ENCODE assay signal across 18 cellular contexts in genomic region chrX:40483502-40483901, GRCh38.
DNase-seq lines count a peak whose midpoint lies in the region; FAIRE-seq and TF ChIP-seq lines count a peak whose summit lies in the region.
"Had no signal": no experiment of that assay in that cellular context is flagged by ENCODE, and none has a peak within 500 bp of the region (broad histone marks: within the 10 kb centered on the region; RNA-seq: fewer than 3 reads in every experiment).

No MANE protein-coding gene starts in this region.

- no peak for TF ChIP-seq RAD21 in H1 (IDR thresholded peaks at IDR 0.05 in 1 of 2, conservative IDR thresholded peaks at IDR 0.05 in 1 of 2; ENCODE audit: low read depth in 2 of 2, low read length in 2 of 2)

- H4K20me1 ChIP-seq in Loucy (ENCODE audit: insufficient read depth, low read length, poor library complexity, severe bottlenecking) (no peaks in the 10 kb centered on the region), H1 (replicated peaks in 1 of 2; ENCODE audit: control insufficient read depth in 1 of 2, insufficient read depth in 2 of 2, low read length in 2 of 2) (no peaks in the 10 kb centered on the region)

- TF ChIP-seq EP300 in H1 (IDR thresholded peaks at IDR 0.05; ENCODE audit: borderline replicate concordance in 1 of 2, low read depth in 2 of 2, low read length in 2 of 2), result no peak

- intact Hi-C loops in CD14-positive monocyte (cut with micrococcal nuclease), result no loop called here

- peaks cover 28% of the 10 kb centered on the region for H3K4me1 Mint-ChIP-seq in activated CD4-positive, alpha-beta T cell treated with anti-CD3 and anti-CD28 coated beads, Interleukin-2, amount 10 ng/mL, durations not matched to agents 7 days and 5 days
- H3K4me1 Mint-ChIP-seq in CD14-positive monocyte, result no peaks in the 10 kb centered on the region
- H3K4me1 Mint-ChIP-seq: B cell had no signal

- no peak overlapping the region for H3K4me2 ChIP-seq in Loucy (ENCODE audit: low read depth, low read length, poor library complexity, severe bottlenecking)
- no peak overlapping the region for H3K4me2 ChIP-seq in H1 (ENCODE audit: insufficient read depth in 1 of 2, low read depth in 2 of 2, low read length in 2 of 2)

- CTCF ChIA-PET in activated CD4-positive, alpha-beta T cell treated with anti-CD3 and anti-CD28 coated beads, Interleukin-2, amount 10 ng/mL, durations not matched to agents 7 days and 5 days (lab: Charles Lee), result no interaction called here
- CTCF ChIA-PET in H1 (lab: Charles Lee; ENCODE audit: partially characterized antibody), result no interaction called here

- H4K5ac ChIP-seq in H1 (ENCODE audit: insufficient read length, low read depth, low read length), result no peak overlapping the region

- H2BK5ac ChIP-seq in H1 (ENCODE audit: low read depth, low read length), result no peak overlapping the region

- no peak overlapping the region for H3K56ac ChIP-seq in H1 (replicated peaks; ENCODE audit: insufficient read length, low read depth, low read length)

- no peak for TF ChIP-seq CTCF in GM12865 (IDR thresholded peaks at IDR 0.05; ENCODE audit: insufficient read depth, low read depth, low read length, missing control alignments)
- TF ChIP-seq CTCF in Loucy (conservative IDR thresholded peaks at IDR 0.05; ENCODE audit: low read length), result no peak
- TF ChIP-seq CTCF in H1 (IDR thresholded peaks at IDR 0.05; ENCODE audit: control extremely low read depth in 1 of 3, insufficient read depth in 1 of 3, low read depth in 1 of 3, low read length in 3 of 3), result no peak
- no peak for TF ChIP-seq CTCF in CD14-positive monocyte (IDR thresholded peaks at IDR 0.05)

- H3K27me3 ChIP-seq in Loucy (ENCODE audit: insufficient read depth, low read length, poor library complexity, severe bottlenecking) (no peaks in the 10 kb centered on the region), H1 (replicated peaks in 1 of 4; ENCODE audit: control insufficient read depth in 3 of 4, extremely low read depth in 1 of 4, insufficient read depth in 3 of 4, low read length in 3 of 4) (no peaks in the 10 kb centered on the region)

- H2AK5ac ChIP-seq in H1 (ENCODE audit: low read depth, low read length), result no peak overlapping the region

- H2BK20ac ChIP-seq in H1 (ENCODE audit: low read length), result no peak overlapping the region

- H3K4me3 ChIP-seq in GM12865 (ENCODE audit: low read depth, low read length) (no peak overlapping the region), Loucy (ENCODE audit: low read length, poor library complexity, severe bottlenecking) (no peak overlapping the region), H1 (ENCODE audit: extremely low read depth in 1 of 4, insufficient read depth in 2 of 4, low read depth in 3 of 4, low read length in 4 of 4) (no peak overlapping the region)
- H3K4me3 ChIP-seq: GM12878, GM23248 had no signal

- H2BK120ac ChIP-seq in H1 (replicated peaks; ENCODE audit: low read depth, low read length), result no peak overlapping the region

- no peak overlapping the region for H4K8ac ChIP-seq in H1 (ENCODE audit: extremely low read depth, insufficient read depth, low read length)

- H3K27ac ChIP-seq in H1 (ENCODE audit: low read depth, low read length), result no peak overlapping the region
- H3K27ac ChIP-seq: GM23248 had no signal

- no peak for TF ChIP-seq POLR2A in H1 (IDR thresholded peaks at IDR 0.05; ENCODE audit: control extremely low read depth in 1 of 2, low read depth in 2 of 2, low read length in 2 of 2)

- peak overlapping the region; percentile 69 for H3K27ac Mint-ChIP-seq in activated CD4-positive, alpha-beta T cell treated with anti-CD3 and anti-CD28 coated beads, Interleukin-2, amount 10 ng/mL, durations not matched to agents 7 days and 5 days
- H3K27ac Mint-ChIP-seq in CD14-positive monocyte, result no peak overlapping the region
- H3K27ac Mint-ChIP-seq: B cell; CD8-positive, alpha-beta T cell had no signal

- FAIRE-seq in H1 (lab: Jason Lieb, UNC), result no peak
- FAIRE-seq: D721Med, GM12878 had no signal

- no peaks in the 10 kb centered on the region; the same call in 1 of the 2 replicates for H3K23me2 ChIP-seq in H1 (ENCODE audit: low read depth, low read length)

- no peak overlapping the region; the same call in 1 of the 2 replicates for H3K18ac ChIP-seq in H1 (ENCODE audit: extremely low read depth, low read length)

- H3K9me3 ChIP-seq in Loucy (ENCODE audit: insufficient read depth, low read depth, low read length), result no peaks in the 10 kb centered on the region
- no peaks in the 10 kb centered on the region; a peak in 1 of 4 replicates for H3K9me3 ChIP-seq in H1 (ENCODE audit: insufficient read depth in 2 of 2, low read depth in 1 of 2, low read length in 1 of 2)

- H3K79me1 ChIP-seq in H1 (ENCODE audit: low read depth, low read length), result no peaks in the 10 kb centered on the region

- peaks cover 2% of the 10 kb centered on the region for H3K36me3 Mint-ChIP-seq in activated CD4-positive, alpha-beta T cell treated with anti-CD3 and anti-CD28 coated beads, Interleukin-2, amount 10 ng/mL, durations not matched to agents 7 days and 5 days (ENCODE audit: low read depth)
- no peaks in the 10 kb centered on the region for H3K36me3 Mint-ChIP-seq in CD14-positive monocyte
- H3K36me3 Mint-ChIP-seq: CD8-positive, alpha-beta T cell had no signal

- no peak overlapping the region for H4K91ac ChIP-seq in H1 (replicated peaks; ENCODE audit: insufficient read length, low read length)

- H3K9me2 ChIP-seq in Loucy (replicated peaks; ENCODE audit: low read depth, low read length), result no peaks in the 10 kb centered on the region

- H3K27me3 Mint-ChIP-seq in activated CD4-positive, alpha-beta T cell treated with anti-CD3 and anti-CD28 coated beads, Interleukin-2, amount 10 ng/mL, durations not matched to agents 7 days and 5 days, result no peaks in the 10 kb centered on the region
- peaks cover 0 to 8% (median 3%) of the 10 kb centered on the region in 3 donors for H3K27me3 Mint-ChIP-seq in CD14-positive monocyte (ENCODE audit: low read depth in 3 of 3)
- H3K27me3 Mint-ChIP-seq: B cell had no signal

- H3K4ac ChIP-seq in H1 (replicated peaks; ENCODE audit: insufficient read length, low read depth, low read length), result no peak overlapping the region

- POLR2A ChIA-PET in activated CD4-positive, alpha-beta T cell treated with anti-CD3 and anti-CD28 coated beads, Interleukin-2, amount 10 ng/mL, durations not matched to agents 7 days and 5 days (lab: Charles Lee), result no interaction called here
- POLR2A ChIA-PET in H1 (lab: Charles Lee; ENCODE audit: partially characterized antibody), result no interaction called here

- no peak overlapping the region for H3K4me3 Mint-ChIP-seq in activated CD4-positive, alpha-beta T cell treated with anti-CD3 and anti-CD28 coated beads, Interleukin-2, amount 10 ng/mL, durations not matched to agents 7 days and 5 days
- no peak overlapping the region for H3K4me3 Mint-ChIP-seq in CD14-positive monocyte
- H3K4me3 Mint-ChIP-seq: B cell; CD8-positive, alpha-beta T cell had no signal

- 0 out of 2 replicates have a peak overlapping the region, but pooled peaks have one; percentile 39 for H2BK12ac ChIP-seq in H1 (ENCODE audit: low read depth, low read length)

- H3K9ac ChIP-seq in Loucy (ENCODE audit: low read depth, low read length, poor library complexity, severe bottlenecking) (no peak overlapping the region), H1 (replicated peaks in 1 of 4; ENCODE audit: extremely low read depth in 1 of 4, low read depth in 3 of 4, low read length in 3 of 4) (no peak overlapping the region)
- H3K9ac ChIP-seq: GM23248 had no signal

- H3K4me1 ChIP-seq in Loucy (ENCODE audit: insufficient read depth, low read length, poor library complexity, severe bottlenecking) (peaks cover 3% of the 10 kb centered on the region), H1 (replicated peaks in 1 of 4; ENCODE audit: control insufficient read depth in 3 of 4, insufficient read depth in 4 of 4, low read length in 3 of 4) (peaks cover 0 to 8% (median 5%) of the 10 kb centered on the region in 4 experiments; a peak in 6 of 7 replicates)

- H3K79me2 ChIP-seq in Loucy (ENCODE audit: insufficient read depth, low read length), result no peaks in the 10 kb centered on the region
- H3K79me2 ChIP-seq in H1 (ENCODE audit: control insufficient read depth in 1 of 2, insufficient read depth in 2 of 2, low read length in 2 of 2), result no peaks in the 10 kb centered on the region

- WGBS in H1 (ENCODE audit: extremely low coverage in 1 of 2, insufficient coverage in 1 of 2, insufficient read length in 1 of 2, insufficient replicate concordance in 2 of 2, low coverage in 1 of 2, low lambda C conversion rate in 2 of 2, missing lambda C conversion rate in 1 of 2), 2 experiments, result 94% methylated on average over 2 of the region's 2 CpGs; no CpG with 5 or more reads in 1 of the 2 experiments

- DNase-seq in activated CD4-positive, alpha-beta T cell treated with anti-CD3 and anti-CD28 coated beads, Interleukin-2, amount 10 ng/mL, durations not matched to agents 7 days and 5 days, result peak; percentile 6
- DNase-seq in activated CD4-positive, alpha-beta T cell treated with anti-CD3 and anti-CD28 coated beads for 48 hours, result no peak
- DNase-seq in GM12865 (ENCODE audit: low read depth), result peak; percentile 36
- no peak for DNase-seq in H1 (ENCODE audit: low read depth in 1 of 2, low spot score in 2 of 2)
- no peak for DNase-seq in GF-D8 (lab: John Stamatoyannopoulos, UW)
- DNase-seq in CD14-positive monocyte (ENCODE audit: low spot score), result no peak
- DNase-seq: ACHN; C1 segment of cervical spinal cord; CD8-positive, alpha-beta T cell; COR-L47; DMS153; GM23248; H7; IMR-90 had no signal

- H3K36me3 ChIP-seq in Loucy (ENCODE audit: insufficient read depth, low read length) (no peaks in the 10 kb centered on the region), H1 (ENCODE audit: control insufficient read depth in 2 of 4, insufficient read depth in 4 of 4, low read length in 3 of 4) (no peaks in the 10 kb centered on the region)

- peaks cover 8% of the 10 kb centered on the region for H3K9me3 Mint-ChIP-seq in activated CD4-positive, alpha-beta T cell treated with anti-CD3 and anti-CD28 coated beads, Interleukin-2, amount 10 ng/mL, durations not matched to agents 7 days and 5 days
- peaks cover 2 to 20% (median 7%) of the 10 kb centered on the region in 7 donors for H3K9me3 Mint-ChIP-seq in CD14-positive monocyte
- H3K9me3 Mint-ChIP-seq: CD8-positive, alpha-beta T cell had no signal

- no peak overlapping the region for H3K14ac ChIP-seq in H1 (ENCODE audit: insufficient read length)

- no peak overlapping the region for H2BK15ac ChIP-seq in H1 (ENCODE audit: low read length)

- no peaks in the 10 kb centered on the region for H3F3A ChIP-seq in Loucy (ENCODE audit: low read depth)

- H2AFZ ChIP-seq in Loucy (ENCODE audit: low read length) (0 out of 2 replicates have a peak overlapping the region, but pooled peaks have one; percentile 16), H1 (ENCODE audit: low read length) (no peak overlapping the region)
- H2AFZ ChIP-seq: GM23248 had no signal

- H3K23ac ChIP-seq in H1 (ENCODE audit: insufficient read length), result no peak overlapping the region

TF ChIP-seq in H1, 55 proteins besides CTCF, POLR2A, EP300 and RAD21:
- TF ChIP-seq EZH2 (IDR thresholded peaks at IDR 0.05; ENCODE audit: low read depth, low read length, severe bottlenecking) (no peak), RXRA (IDR thresholded peaks at IDR 0.05; ENCODE audit: insufficient read depth, low read depth, low read length) (no peak)

Comparison
In these comparisons a context has a peak if more than half of its experiments do, and no peak if none do; other contexts are left out.
1. DNase-seq: peak in activated CD4-positive, alpha-beta T cell treated with anti-CD3 and anti-CD28 coated beads, Interleukin-2, amount 10 ng/mL, durations not matched to agents 7 days and 5 days (single experiment) and GM12865 (single experiment); none in activated CD4-positive, alpha-beta T cell treated with anti-CD3 and anti-CD28 coated beads for 48 hours (single experiment), H1 (0 of 2), GF-D8 (single experiment) and CD14-positive monocyte (single experiment).